In the genomic region with DNA sequence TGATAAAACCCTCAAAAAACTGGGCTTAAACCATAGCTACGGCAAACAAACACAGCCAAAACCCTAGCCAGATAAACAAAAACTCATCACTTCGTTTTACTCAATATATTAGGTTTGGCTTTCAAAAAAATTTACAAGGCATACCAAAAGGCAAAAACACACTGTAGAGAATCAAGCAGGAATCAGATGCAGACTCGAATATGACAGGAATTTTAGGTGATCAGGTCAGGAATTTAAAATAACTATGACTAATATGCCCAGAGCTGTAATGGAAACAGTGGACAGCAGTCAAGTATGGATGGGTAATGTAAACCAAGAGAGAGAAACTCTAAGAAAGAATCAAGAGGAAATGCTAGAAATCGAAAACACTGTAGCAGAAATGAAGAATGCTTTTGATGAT, we compare ENCODE assay signal across 23 cellular contexts.
"Had no signal": no experiment of that assay in that cellular context is flagged by ENCODE, and none has a peak within 500 bp of the region (broad histone marks: within the 10 kb centered on the region; RNA-seq: fewer than 3 reads in every experiment).

No MANE protein-coding gene starts in this region.

- H3K27ac ChIP-seq: epithelial cell of prostate, gastrocnemius medialis, left lung, parathyroid adenoma, sigmoid colon, thoracic aorta had no signal

- H3K36me3 ChIP-seq: gastrocnemius medialis, left lung, sigmoid colon, thoracic aorta had no signal

- H3K9me3 ChIP-seq: gastrocnemius medialis, mucosa of descending colon, thoracic aorta had no signal

- H3K27me3 ChIP-seq: gastrocnemius medialis, left lung, sigmoid colon had no signal

- H3K27ac Mint-ChIP-seq: activated CD8-positive, alpha-beta T cell treated with anti-CD3 and anti-CD28 coated beads for 36 hours; activated naive CD8-positive, alpha-beta T cell; activated T-cell treated with anti-CD3 and anti-CD28 coated beads, Interleukin-2, amount 50 U/mL, for 72 hours; brain; effector memory CD8-positive, alpha-beta T cell; naive thymus-derived CD4-positive, alpha-beta T cell; stimulated activated naive CD8-positive, alpha-beta T cell treated with anti-CD3 and anti-CD28 coated beads, Interleukin-15, amount 100 ng/mL, for 72 hours; T-helper 1 cell treated with Interleukin-12 subunit alpha and Interleukin-12 subunit beta and Interleukin-4 antibody, amounts not matched to agents 30 μg/mL and 1 μg/mL, for 36 hours; WTC11 had no signal

- ATAC-seq: activated CD8-positive, alpha-beta T cell treated with anti-CD3 and anti-CD28 coated beads for 36 hours; activated T-cell treated with anti-CD3 and anti-CD28 coated beads, Interleukin-2, amount 50 U/mL, for 72 hours; effector memory CD8-positive, alpha-beta T cell; gastrocnemius medialis; left lung; mucosa of descending colon; naive thymus-derived CD4-positive, alpha-beta T cell; stimulated activated naive CD8-positive, alpha-beta T cell treated with anti-CD3 and anti-CD28 coated beads, Interleukin-15, amount 100 ng/mL, for 72 hours; WTC11 had no signal

- H3K4me1 ChIP-seq: gastrocnemius medialis, left lung, parathyroid adenoma, sigmoid colon had no signal

- H3K4me1 Mint-ChIP-seq: brain; naive thymus-derived CD4-positive, alpha-beta T cell; stimulated activated naive CD8-positive, alpha-beta T cell treated with anti-CD3 and anti-CD28 coated beads, Interleukin-15, amount 100 ng/mL, for 72 hours; WTC11 had no signal

- H3K4me3 Mint-ChIP-seq: activated CD8-positive, alpha-beta T cell treated with anti-CD3 and anti-CD28 coated beads for 36 hours; activated naive CD8-positive, alpha-beta T cell; activated T-cell treated with anti-CD3 and anti-CD28 coated beads, Interleukin-2, amount 50 U/mL, for 72 hours; brain; effector memory CD8-positive, alpha-beta T cell; naive thymus-derived CD4-positive, alpha-beta T cell; stimulated activated naive CD8-positive, alpha-beta T cell treated with anti-CD3 and anti-CD28 coated beads, Interleukin-15, amount 100 ng/mL, for 72 hours; T-helper 1 cell treated with Interleukin-12 subunit alpha and Interleukin-12 subunit beta and Interleukin-4 antibody, amounts not matched to agents 30 μg/mL and 1 μg/mL, for 36 hours; WTC11 had no signal

- H3K4me3 ChIP-seq: gastrocnemius medialis, left lung, mucosa of descending colon, sigmoid colon, thoracic aorta had no signal

- H3K36me3 Mint-ChIP-seq: brain had no signal

- DNase-seq: activated CD4-positive, alpha-beta T cell treated with anti-CD3 and anti-CD28 coated beads for 48 hours; activated CD8-positive, alpha-beta memory T cell treated with anti-CD3 and anti-CD28 coated beads, Interleukin-2, amount 50 U/mL, for 4 hours; activated CD8-positive, alpha-beta T cell treated with anti-CD3 and anti-CD28 coated beads for 36 hours; activated gamma-delta T cell treated with Interleukin-2 at 50 U/mL for 16 hours; activated T-cell treated with anti-CD3 and anti-CD28 coated beads, Interleukin-2, amount 50 U/mL, for 72 hours; amniotic stem cell; cerebellar nuclear complex; dermis blood vessel endothelial cell; effector memory CD8-positive, alpha-beta T cell; gastrocnemius medialis; left lung; mucosa of descending colon; naive thymus-derived CD4-positive, alpha-beta T cell; sigmoid colon; stimulated activated CD4-positive, alpha-beta T cell treated with anti-CD3 and anti-CD28 coated beads, Interleukin-1b, Interleukin-23, amount 100 ng/mL, for 48 hours; stimulated activated naive CD8-positive, alpha-beta T cell treated with anti-CD3 and anti-CD28 coated beads, Interleukin-15, amount 100 ng/mL, for 72 hours had no signal
